Comparison of ENCODE assay signal across 8 cellular contexts in the genomic region with DNA sequence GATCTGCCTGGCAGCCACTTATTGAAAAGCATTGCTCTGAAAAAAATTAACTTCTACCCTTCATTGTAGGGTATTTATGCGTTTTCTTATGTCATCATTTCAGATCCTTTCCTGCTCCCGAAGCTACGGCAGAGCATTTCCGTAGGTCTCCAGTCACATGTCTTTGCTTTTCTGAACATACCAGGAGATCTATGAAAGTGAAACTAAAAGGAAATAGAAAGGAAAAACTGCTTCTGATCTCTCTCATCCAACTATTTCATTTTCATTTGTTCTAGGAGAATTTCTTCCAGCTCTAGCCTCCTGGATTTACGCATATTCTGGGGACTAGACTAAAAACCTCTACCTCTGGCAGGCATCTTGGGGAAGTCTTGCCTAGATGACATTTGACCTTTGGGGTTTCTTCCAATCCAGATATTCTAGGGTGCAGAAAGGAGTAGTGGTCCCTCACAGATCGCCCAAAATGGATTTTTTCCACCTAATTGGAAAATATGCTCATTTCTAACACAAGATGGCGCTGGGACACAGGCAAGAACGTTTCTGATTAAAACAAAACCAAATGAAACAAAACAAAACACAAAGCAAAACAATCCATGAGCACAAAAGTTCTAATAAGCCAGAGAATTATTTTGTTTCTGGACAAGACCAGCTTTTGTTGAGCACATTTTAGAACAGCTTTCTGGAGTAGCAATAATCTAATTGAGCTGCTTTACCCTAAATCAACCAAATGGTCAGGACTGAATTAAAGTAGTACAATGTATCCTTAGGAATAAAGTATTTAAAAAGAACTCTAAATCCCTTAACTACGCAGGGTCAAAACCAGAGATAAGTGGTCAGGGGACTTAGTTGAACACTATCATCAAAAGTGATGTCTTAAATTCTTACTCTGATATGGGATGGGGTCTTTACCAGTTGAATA. TPM values are rescaled to one million over a fixed set of nuclear protein-coding genes. Genes with fewer than 3 reads are reported as not detected.
DNase-seq lines count a peak whose midpoint lies in the region; ATAC-seq and TF ChIP-seq lines count a peak whose summit lies in the region.

No MANE protein-coding gene starts in this region.

- peaks cover 51% of the 10 kb centered on the region for H3K27me3 ChIP-seq in SK-N-SH (ENCODE audit: insufficient read depth)
- H3K27me3 ChIP-seq in upper lobe of left lung = no peaks in the 10 kb centered on the region

- ATAC-seq in upper lobe of left lung (ENCODE audit: low FRiP score in 2 of 2) (peak in 1 of 2 donors; percentile 84), HG03571 (IDR thresholded peaks at IDR 0.05; ENCODE audit: unreplicated experiment) (no peak), GM21515 (IDR thresholded peaks at IDR 0.05; ENCODE audit: unreplicated experiment) (no peak)

- H3K9me3 ChIP-seq in SK-N-SH (no peaks in the 10 kb centered on the region), upper lobe of left lung (no peaks in the 10 kb centered on the region)

- no peaks in the 10 kb centered on the region for H3K79me2 ChIP-seq in SK-N-SH (ENCODE audit: insufficient read depth)

- CTCF ChIA-PET in HEK293T (lab: Yijun Ruan, JAX) = interaction anchor here (0.6 to 5.0 kb wide), 17 partner anchors 11 to 1262 kb away, joined by 3 to 61 read pairs (median 4); a partner anchor contains a TSS
- CTCF ChIA-PET in SK-N-SH (lab: Yijun Ruan, JAX) = interaction anchor here (0.6 to 9.6 kb wide), 39 partner anchors 8 to 419 kb away, joined by 3 to 193 read pairs (median 4); no protein-coding TSS in a partner anchor

- TF ChIP-seq EP300 in SK-N-SH (IDR thresholded peaks at IDR 0.05; ENCODE audit: borderline replicate concordance in 1 of 2, low read depth in 1 of 2, low read length in 1 of 2) (no peak), upper lobe of left lung (IDR thresholded peaks at IDR 0.05) (no peak)

- H4K20me1 ChIP-seq in SK-N-SH (ENCODE audit: insufficient read depth) = no peaks in the 10 kb centered on the region

- H3K36me3 ChIP-seq in SK-N-SH (replicated peaks in 1 of 2; ENCODE audit: control insufficient read depth in 1 of 2, insufficient read depth in 2 of 2, low read length in 1 of 2) (no peaks in the 10 kb centered on the region), upper lobe of left lung (no peaks in the 10 kb centered on the region)

- H3F3A ChIP-seq in SK-N-SH (replicated peaks; ENCODE audit: insufficient read depth) = no peaks in the 10 kb centered on the region

- POLR2A ChIA-PET in HEK293T (lab: Yijun Ruan, JAX) (interaction anchor here (0.7 to 1.3 kb wide), 2 partner anchors 148 to 392 kb away, joined by 3 read pairs; no protein-coding TSS in a partner anchor), SK-N-SH (lab: Yijun Ruan, JAX) (interaction anchor here (1.6 kb wide), 1 partner anchor 391 kb away, joined by 3 read pairs; no protein-coding TSS in a partner anchor)

- TF ChIP-seq CTCF in SK-N-SH (IDR thresholded peaks at IDR 0.05) (peak; percentile 90), upper lobe of left lung (IDR thresholded peaks at IDR 0.05) (peak; percentile 65 to 85 (median 80))

- no peaks in the 10 kb centered on the region for H3K9me2 ChIP-seq in SK-N-SH

- H3K4me1 ChIP-seq in SK-N-SH (ENCODE audit: control insufficient read depth in 1 of 2, insufficient read depth in 2 of 2, low read depth in 1 of 2, low read length in 1 of 2) (no peaks in the 10 kb centered on the region; a peak in 1 of 4 replicates), upper lobe of left lung (peaks cover 0 to 6% (median 2%) of the 10 kb centered on the region in 4 donors)

- H3K4me3 ChIP-seq in SK-N-SH (ENCODE audit: low read depth in 2 of 2, low read length in 1 of 2) = peak overlapping the region; percentile 2 to 52; a peak in 3 of 4 replicates
- H3K4me3 ChIP-seq in upper lobe of left lung = peak overlapping the region in 3 of 4 donors; percentile 13 to 35 (median 15)

- TF ChIP-seq RAD21 in SK-N-SH (IDR thresholded peaks at IDR 0.05; ENCODE audit: low read length) = peak; percentile 80

- H3K9ac ChIP-seq in SK-N-SH = no peak overlapping the region

- peak; percentile 98 for DNase-seq in DMS53 (lab: John Stamatoyannopoulos, UW)
- peak; percentile 19 for DNase-seq in HEK293T (ENCODE audit: extremely low spot score)
- DNase-seq in SK-N-SH = peak; percentile 30
- peak; percentile 65 for DNase-seq in dermis blood vessel endothelial cell
- peak; percentile 71 to 74 for DNase-seq in lung microvascular endothelial cell (ENCODE audit: low read depth in 2 of 2)
- DNase-seq in upper lobe of left lung = no peak

- no peak overlapping the region for H3K27ac ChIP-seq in SK-N-SH (ENCODE audit: low read depth in 2 of 2, low read length in 1 of 2)
- H3K27ac ChIP-seq in upper lobe of left lung = peak overlapping the region in 3 of 4 donors; percentile 29 to 75 (median 74)

- peak overlapping the region; percentile 71 for H2AFZ ChIP-seq in SK-N-SH (ENCODE audit: low read depth)

- H3K4me2 ChIP-seq in SK-N-SH = peak overlapping the region; percentile 75

- WGBS in SK-N-SH (ENCODE audit: low lambda C conversion rate) = 7% methylated on average over 9 of the region's 9 CpGs
- WGBS in upper lobe of left lung, 2 donors = 38 to 39% methylated on average over 9 of the region's 9 CpGs

- TF ChIP-seq POLR2A in upper lobe of left lung (IDR thresholded peaks at IDR 0.05) = no peak

TF ChIP-seq in HEK293T, 16 proteins besides CTCF, POLR2A, EP300 and RAD21:
- no peak for TF ChIP-seq FOXM1 (IDR thresholded peaks at IDR 0.05; ENCODE audit: borderline replicate concordance)
- TF ChIP-seq FOXA1 (IDR thresholded peaks at IDR 0.05) = no peak
- no peak for TF ChIP-seq CTBP1 (IDR thresholded peaks at IDR 0.05; ENCODE audit: borderline replicate concordance)
- no peak for TF ChIP-seq BHLHE40 (IDR thresholded peaks at IDR 0.05; ENCODE audit: borderline replicate concordance)
- no peak for TF ChIP-seq SP1 (IDR thresholded peaks at IDR 0.05)
- no peak for TF ChIP-seq ELF4 (IDR thresholded peaks at IDR 0.05)
- TF ChIP-seq NFRKB (IDR thresholded peaks at IDR 0.05) = no peak
- no peak for TF ChIP-seq ZNF384 (IDR thresholded peaks at IDR 0.05)
- TF ChIP-seq, protein P1, sequence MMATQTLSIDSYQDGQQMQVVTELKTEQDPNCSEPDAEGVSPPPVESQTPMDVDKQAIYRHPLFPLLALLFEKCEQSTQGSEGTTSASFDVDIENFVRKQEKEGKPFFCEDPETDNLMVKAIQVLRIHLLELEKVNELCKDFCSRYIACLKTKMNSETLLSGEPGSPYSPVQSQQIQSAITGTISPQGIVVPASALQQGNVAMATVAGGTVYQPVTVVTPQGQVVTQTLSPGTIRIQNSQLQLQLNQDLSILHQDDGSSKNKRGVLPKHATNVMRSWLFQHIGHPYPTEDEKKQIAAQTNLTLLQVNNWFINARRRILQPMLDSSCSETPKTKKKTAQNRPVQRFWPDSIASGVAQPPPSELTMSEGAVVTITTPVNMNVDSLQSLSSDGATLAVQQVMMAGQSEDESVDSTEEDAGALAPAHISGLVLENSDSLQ (IDR thresholded peaks at IDR 0.05) = no peak
- no peak for TF ChIP-seq SUZ12 (IDR thresholded peaks at IDR 0.05)
- TF ChIP-seq FOXK2 (IDR thresholded peaks at IDR 0.05) = no peak

TF ChIP-seq in SK-N-SH, 30 proteins besides CTCF, POLR2A, EP300 and RAD21:
- TF ChIP-seq, protein P2, sequence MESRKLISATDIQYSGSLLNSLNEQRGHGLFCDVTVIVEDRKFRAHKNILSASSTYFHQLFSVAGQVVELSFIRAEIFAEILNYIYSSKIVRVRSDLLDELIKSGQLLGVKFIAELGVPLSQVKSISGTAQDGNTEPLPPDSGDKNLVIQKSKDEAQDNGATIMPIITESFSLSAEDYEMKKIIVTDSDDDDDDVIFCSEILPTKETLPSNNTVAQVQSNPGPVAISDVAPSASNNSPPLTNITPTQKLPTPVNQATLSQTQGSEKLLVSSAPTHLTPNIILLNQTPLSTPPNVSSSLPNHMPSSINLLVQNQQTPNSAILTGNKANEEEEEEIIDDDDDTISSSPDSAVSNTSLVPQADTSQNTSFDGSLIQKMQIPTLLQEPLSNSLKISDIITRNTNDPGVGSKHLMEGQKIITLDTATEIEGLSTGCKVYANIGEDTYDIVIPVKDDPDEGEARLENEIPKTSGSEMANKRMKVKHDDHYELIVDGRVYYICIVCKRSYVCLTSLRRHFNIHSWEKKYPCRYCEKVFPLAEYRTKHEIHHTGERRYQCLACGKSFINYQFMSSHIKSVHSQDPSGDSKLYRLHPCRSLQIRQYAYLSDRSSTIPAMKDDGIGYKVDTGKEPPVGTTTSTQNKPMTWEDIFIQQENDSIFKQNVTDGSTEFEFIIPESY (IDR thresholded peaks at IDR 0.05; ENCODE audit: borderline replicate concordance, low read depth) = no peak
- peak; percentile 64 for TF ChIP-seq SMC3 (IDR thresholded peaks at IDR 0.05; ENCODE audit: low read depth, low read length)

RNA-seq across cellular contexts. Expression of a gene that starts 12.2 kb away (rescaled TPM):
- polyA plus RNA-seq in SK-N-SH (2012; rRNA removed) = 1.8 and 2.7 TPM in 2 replicates
- 2.5 and 2.6 TPM in 2 replicates for polyA plus RNA-seq in SK-N-SH (2012; cell fraction: cytosol; rRNA removed)
- polyA plus RNA-seq in SK-N-SH (2012; cell fraction: nucleus; rRNA removed) = 1.1 and 2.1 TPM in 2 replicates
- total RNA-seq in dermis blood vessel endothelial cell (3.6 and 5.7 TPM in 2 replicates), lung microvascular endothelial cell (3.5 and 6.5 TPM in 2 replicates), upper lobe of left lung (10 to 100 TPM in 2 of 6 donors, 1 to 10 TPM in 4; 3.8 to 10.8 (median 8.5) TPM)

Comparison
In these comparisons a context has a peak if more than half of its experiments do, and no peak if none do; other contexts are left out.
1. DNase-seq: peak in DMS53 (single experiment), HEK293T (single experiment), SK-N-SH (single experiment), dermis blood vessel endothelial cell (single experiment) and lung microvascular endothelial cell (2 of 2); none in upper lobe of left lung (0 of 2).
2. H3K27ac ChIP-seq: peak in upper lobe of left lung (3 of 4); none in SK-N-SH (0 of 2).